In the genomic region with DNA sequence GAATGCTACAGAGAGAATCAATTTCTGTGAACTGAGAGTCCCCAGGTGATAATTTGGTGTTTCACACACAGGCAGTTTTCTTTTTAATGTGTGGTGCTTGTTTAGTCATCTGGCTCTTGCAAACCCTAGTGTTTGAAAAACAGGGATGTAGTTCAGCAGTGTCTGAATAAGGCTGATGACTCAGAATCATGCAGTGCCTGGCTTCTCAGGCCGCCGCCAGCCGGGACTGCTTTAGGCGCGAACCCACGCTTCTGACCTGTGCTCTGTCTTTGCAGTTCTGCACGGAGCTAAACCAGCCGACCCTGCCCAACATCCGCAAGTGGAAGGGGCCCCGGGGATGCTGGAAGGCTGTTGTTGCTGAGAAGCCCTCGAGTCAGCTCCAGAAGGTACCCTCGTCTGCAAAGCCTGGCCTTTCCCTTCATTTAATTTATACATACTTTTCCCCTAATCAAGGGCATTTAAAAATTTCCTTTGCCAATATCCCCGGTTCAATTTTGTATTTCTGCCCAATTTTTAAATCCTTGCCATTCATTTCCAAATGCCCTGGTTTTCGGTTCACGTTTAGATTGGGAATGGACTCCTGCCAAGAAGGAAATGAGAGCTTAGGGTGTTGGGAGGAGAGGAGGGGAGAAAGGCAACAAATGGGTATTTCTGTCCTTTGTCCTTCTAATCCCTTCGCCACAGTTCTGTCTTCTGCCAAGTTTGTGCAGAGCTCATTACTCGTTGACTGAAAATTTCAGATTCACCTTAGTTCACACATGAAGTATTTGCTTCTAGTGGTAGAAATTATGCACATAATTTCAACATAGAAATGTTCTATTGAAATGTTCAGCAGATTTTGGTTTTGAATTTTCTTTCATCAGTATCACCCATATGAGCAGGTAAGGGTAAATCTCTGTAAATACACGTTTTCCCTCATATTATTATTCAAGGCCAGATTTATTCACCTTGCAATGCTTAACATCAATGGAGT, we compare ENCODE assay signal across 8 cellular contexts.
DNase-seq lines count a peak whose midpoint lies in the region; ATAC-seq, FAIRE-seq and TF ChIP-seq lines count a peak whose summit lies in the region.

No MANE protein-coding gene starts in this region.

- H3K9me3 Mint-ChIP-seq in activated CD4-positive, alpha-beta memory T cell treated with anti-CD3 and anti-CD28 coated beads for 36 hours: no peaks in the 10 kb centered on the region
- no peaks in the 10 kb centered on the region for H3K9me3 Mint-ChIP-seq in activated CD4-positive, alpha-beta memory T cell treated with anti-CD3 and anti-CD28 coated beads, Interleukin-2, amount 10 ng/mL, durations not matched to agents 7 days and 5 days
- no peaks in the 10 kb centered on the region for H3K9me3 Mint-ChIP-seq in nephron progenitor cell

- H3K4me3 Mint-ChIP-seq in activated CD4-positive, alpha-beta memory T cell treated with anti-CD3 and anti-CD28 coated beads for 36 hours: no peak overlapping the region
- no peak overlapping the region for H3K4me3 Mint-ChIP-seq in activated CD4-positive, alpha-beta memory T cell treated with anti-CD3 and anti-CD28 coated beads, Interleukin-2, amount 10 ng/mL, durations not matched to agents 7 days and 5 days
- H3K4me3 Mint-ChIP-seq in nephron progenitor cell: peak overlapping the region; percentile 21

- peak; percentile 44 for FAIRE-seq in HTR-8/SVneo (lab: Jason Lieb, UNC)

- no peak for TF ChIP-seq CTCF in nephron progenitor cell (IDR thresholded peaks at IDR 0.05)
- no peak for TF ChIP-seq CTCF in GM10266 (IDR thresholded peaks at IDR 0.05; ENCODE audit: control insufficient read depth, insufficient read depth, low read depth, missing control alignments)

- ATAC-seq in SK-N-SH treated with all-trans-retinoic acid at 6 μM for 48 hours: peak; percentile 91

- POLR2A ChIA-PET in activated CD4-positive, alpha-beta memory T cell treated with anti-CD3 and anti-CD28 coated beads for 36 hours (lab: Charles Lee): no interaction called here
- POLR2A ChIA-PET in activated CD4-positive, alpha-beta memory T cell treated with anti-CD3 and anti-CD28 coated beads, Interleukin-2, amount 10 ng/mL, durations not matched to agents 7 days and 5 days (lab: Charles Lee): no interaction called here

- H3K27ac Mint-ChIP-seq in activated CD4-positive, alpha-beta memory T cell treated with anti-CD3 and anti-CD28 coated beads for 36 hours: no peak overlapping the region
- H3K27ac Mint-ChIP-seq in activated CD4-positive, alpha-beta memory T cell treated with anti-CD3 and anti-CD28 coated beads, Interleukin-2, amount 10 ng/mL, durations not matched to agents 7 days and 5 days: no peak overlapping the region
- peak overlapping the region; percentile 36 for H3K27ac Mint-ChIP-seq in nephron progenitor cell

- intact Hi-C loops in activated CD4-positive, alpha-beta memory T cell treated with anti-CD3 and anti-CD28 coated beads for 36 hours (cut with micrococcal nuclease): loop anchor here (10.0 kb wide), 1 partner anchor 556 kb away; no protein-coding TSS in a partner anchor

- no peaks in the 10 kb centered on the region for H3K36me3 Mint-ChIP-seq in activated CD4-positive, alpha-beta memory T cell treated with anti-CD3 and anti-CD28 coated beads for 36 hours
- no peaks in the 10 kb centered on the region for H3K36me3 Mint-ChIP-seq in activated CD4-positive, alpha-beta memory T cell treated with anti-CD3 and anti-CD28 coated beads, Interleukin-2, amount 10 ng/mL, durations not matched to agents 7 days and 5 days (ENCODE audit: low read depth)
- no peaks in the 10 kb centered on the region for H3K36me3 Mint-ChIP-seq in nephron progenitor cell (ENCODE audit: low read depth)

- CTCF ChIA-PET in activated CD4-positive, alpha-beta memory T cell treated with anti-CD3 and anti-CD28 coated beads for 36 hours (lab: Charles Lee): interaction anchor here (0.7 to 3.3 kb wide), 5 partner anchors 11 to 301 kb away, joined by 3 to 14 read pairs (median 4); no protein-coding TSS in a partner anchor
- CTCF ChIA-PET in activated CD4-positive, alpha-beta memory T cell treated with anti-CD3 and anti-CD28 coated beads, Interleukin-2, amount 10 ng/mL, durations not matched to agents 7 days and 5 days (lab: Charles Lee): interaction anchor here (1.2 kb wide), 1 partner anchor 9 kb away, joined by 3 read pairs; no protein-coding TSS in a partner anchor

- peak; percentile 53 for DNase-seq in activated CD4-positive, alpha-beta memory T cell treated with anti-CD3 and anti-CD28 coated beads for 36 hours
- no peak for DNase-seq in activated CD4-positive, alpha-beta memory T cell treated with anti-CD3 and anti-CD28 coated beads, Interleukin-2, amount 10 ng/mL, durations not matched to agents 7 days and 5 days
- DNase-seq in HTR-8/SVneo (ENCODE audit: insufficient read length, low spot score) (peak; percentile 76), fibroblast of the conjunctiva (ENCODE audit: low read depth) (peak; percentile 57), nephron progenitor cell (peak; percentile 35), GM10266 (ENCODE audit: extremely low spot score) (no peak)
- no peak for DNase-seq in effector CD4-positive, alpha-beta T cell

- H3K27me3 Mint-ChIP-seq in activated CD4-positive, alpha-beta memory T cell treated with anti-CD3 and anti-CD28 coated beads for 36 hours: no peaks in the 10 kb centered on the region
- H3K27me3 Mint-ChIP-seq in activated CD4-positive, alpha-beta memory T cell treated with anti-CD3 and anti-CD28 coated beads, Interleukin-2, amount 10 ng/mL, durations not matched to agents 7 days and 5 days: no peaks in the 10 kb centered on the region
- H3K27me3 Mint-ChIP-seq in nephron progenitor cell (ENCODE audit: low read depth, poor library complexity): peaks cover 6% of the 10 kb centered on the region

- peaks cover 38% of the 10 kb centered on the region for H3K4me1 Mint-ChIP-seq in activated CD4-positive, alpha-beta memory T cell treated with anti-CD3 and anti-CD28 coated beads for 36 hours (ENCODE audit: low read depth)
- H3K4me1 Mint-ChIP-seq in activated CD4-positive, alpha-beta memory T cell treated with anti-CD3 and anti-CD28 coated beads, Interleukin-2, amount 10 ng/mL, durations not matched to agents 7 days and 5 days: peaks cover 63% of the 10 kb centered on the region
- peaks cover 71% of the 10 kb centered on the region for H3K4me1 Mint-ChIP-seq in nephron progenitor cell

TF ChIP-seq in SK-N-SH treated with all-trans-retinoic acid at 6 μM for 48 hours, 23 proteins besides CTCF, POLR2A, EP300 and RAD21:
- TF ChIP-seq, protein P1, sequence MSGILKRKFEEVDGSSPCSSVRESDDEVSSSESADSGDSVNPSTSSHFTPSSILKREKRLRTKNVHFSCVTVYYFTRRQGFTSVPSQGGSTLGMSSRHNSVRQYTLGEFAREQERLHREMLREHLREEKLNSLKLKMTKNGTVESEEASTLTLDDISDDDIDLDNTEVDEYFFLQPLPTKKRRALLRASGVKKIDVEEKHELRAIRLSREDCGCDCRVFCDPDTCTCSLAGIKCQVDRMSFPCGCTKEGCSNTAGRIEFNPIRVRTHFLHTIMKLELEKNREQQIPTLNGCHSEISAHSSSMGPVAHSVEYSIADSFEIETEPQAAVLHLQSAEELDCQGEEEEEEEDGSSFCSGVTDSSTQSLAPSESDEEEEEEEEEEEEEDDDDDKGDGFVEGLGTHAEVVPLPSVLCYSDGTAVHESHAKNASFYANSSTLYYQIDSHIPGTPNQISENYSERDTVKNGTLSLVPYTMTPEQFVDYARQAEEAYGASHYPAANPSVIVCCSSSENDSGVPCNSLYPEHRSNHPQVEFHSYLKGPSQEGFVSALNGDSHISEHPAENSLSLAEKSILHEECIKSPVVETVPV (CRISPR knock-in tag; IDR thresholded peaks at IDR 0.05): no peak
- TF ChIP-seq ZNF8 (CRISPR knock-in tag; IDR thresholded peaks at IDR 0.05) (no peak), OSR1 (CRISPR knock-in tag; IDR thresholded peaks at IDR 0.05) (no peak), PATZ1 (CRISPR knock-in tag; IDR thresholded peaks at IDR 0.05; ENCODE audit: borderline replicate concordance) (no peak), RARB (CRISPR knock-in tag; IDR thresholded peaks at IDR 0.05) (no peak), GLIS3 (CRISPR knock-in tag; IDR thresholded peaks at IDR 0.05) (no peak), ZC3H10 (CRISPR knock-in tag; IDR thresholded peaks at IDR 0.05) (no peak), TCF4 (CRISPR knock-in tag; IDR thresholded peaks at IDR 0.05; ENCODE audit: borderline replicate concordance) (no peak), ZFP3 (CRISPR knock-in tag; IDR thresholded peaks at IDR 0.05) (no peak)
TF ChIP-seq in SK-N-SH treated with all-trans-retinoic acid at 6 μM for 48 hours: peak in this region for 0.

Comparison
In these comparisons a context has a peak if more than half of its experiments do, and no peak if none do; other contexts are left out.
1. DNase-seq: peak in activated CD4-positive, alpha-beta memory T cell treated with anti-CD3 and anti-CD28 coated beads for 36 hours (single experiment), HTR-8/SVneo (single experiment), fibroblast of the conjunctiva (single experiment) and nephron progenitor cell (single experiment); none in activated CD4-positive, alpha-beta memory T cell treated with anti-CD3 and anti-CD28 coated beads, Interleukin-2, amount 10 ng/mL, durations not matched to agents 7 days and 5 days (single experiment), GM10266 (single experiment) and effector CD4-positive, alpha-beta T cell (single experiment).